In genomic region chr9:114521846-114522245, GRCh38 we compare ENCODE assay signal across 15 cellular contexts.
"Had no signal": no experiment of that assay in that cellular context is flagged by ENCODE, and none has a peak within 500 bp of the region (broad histone marks: within the 10 kb centered on the region; RNA-seq: fewer than 3 reads in every experiment).

No MANE protein-coding gene starts in this region.

- H3K27me3 ChIP-seq: thyroid gland had no signal

- H3K4me3 ChIP-seq: thyroid gland had no signal

- H3K4me1 ChIP-seq: thyroid gland had no signal

- H3K9me3 ChIP-seq: thyroid gland had no signal

- DNase-seq: activated CD4-positive, alpha-beta T cell treated with anti-CD3 and anti-CD28 coated beads for 4 hours; activated CD8-positive, alpha-beta T cell treated with anti-CD3 and anti-CD28 coated beads for 36 hours; activated effector memory CD4-positive, alpha-beta T cell treated with Interleukin-2 at 50 U/mL for 16 hours; activated naive CD4-positive, alpha-beta T cell treated with anti-CD3 and anti-CD28 coated beads, Interleukin-2, amount 50 U/mL, for 16 hours; activated T-cell treated with anti-CD3 and anti-CD28 coated beads, Interleukin-2, amount 50 U/mL, for 4 hours; effector CD8-positive, alpha-beta T cell; foreskin keratinocyte; kidney glomerular epithelial cell; occipital lobe; stimulated activated CD4-positive, alpha-beta T cell treated with anti-CD3 and anti-CD28 coated beads, Interleukin-12 subunit alpha, Interleukin-12 subunit beta, amount 100 ng/mL, for 4 hours; stimulated activated CD4-positive, alpha-beta T cell treated with anti-CD3 and anti-CD28 coated beads, Interleukin-2, amount 100 ng/mL, for 24 hours; T-helper 2 cell; thyroid gland had no signal

- H3K27ac ChIP-seq: foreskin keratinocyte, thyroid gland had no signal

- H3K36me3 ChIP-seq: thyroid gland had no signal

- ATAC-seq: activated CD8-positive, alpha-beta T cell treated with anti-CD3 and anti-CD28 coated beads for 36 hours; activated T-cell treated with anti-CD3 and anti-CD28 coated beads, Interleukin-2, amount 50 U/mL, for 4 hours; foreskin keratinocyte; stimulated activated effector memory CD8-positive, alpha-beta T cell treated with anti-CD3 and anti-CD28 coated beads, Interleukin-12 subunit alpha, Interleukin-12 subunit beta, amount 100 ng/mL, for 72 hours; WTC11 had no signal
